ENCODE assay signal across 8 cellular contexts in the genomic region with DNA sequence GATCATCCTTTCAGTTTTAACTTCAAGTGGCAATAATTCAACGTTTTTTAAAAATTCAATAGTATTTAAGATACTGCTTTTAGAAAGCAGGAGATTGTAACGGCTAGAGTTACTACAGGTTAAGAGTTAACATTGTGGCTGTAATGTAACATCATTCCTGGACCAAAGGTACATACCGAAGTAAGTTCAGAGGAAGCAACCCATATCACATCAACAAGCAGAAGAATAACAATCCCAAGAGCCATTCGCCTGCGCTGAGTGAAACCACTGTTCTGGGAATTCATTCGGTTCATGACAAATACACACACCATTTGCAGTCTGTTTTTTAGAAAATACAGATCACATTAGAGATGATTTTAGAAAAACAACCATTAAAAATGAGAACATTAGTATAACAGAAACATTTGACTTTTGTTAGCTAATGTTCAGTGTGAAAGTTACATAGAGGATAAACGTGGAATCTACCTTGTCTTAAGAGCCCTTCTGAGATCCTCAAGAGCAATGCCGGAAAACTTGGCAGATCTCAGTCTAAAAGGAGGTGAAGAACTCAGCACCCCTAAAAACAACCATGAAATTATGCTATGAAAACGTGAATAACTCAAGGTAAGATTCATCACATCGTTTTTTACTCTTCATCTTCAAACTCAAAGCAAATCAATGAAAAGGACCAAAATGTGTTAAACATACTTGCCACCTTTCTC. TPM values are rescaled to one million over a fixed set of nuclear protein-coding genes. Genes with fewer than 3 reads are reported as not detected.
DNase-seq lines count a peak whose midpoint lies in the region; ATAC-seq, FAIRE-seq and TF ChIP-seq lines count a peak whose summit lies in the region.

No MANE protein-coding gene starts in this region.

- TSS peak; percentile 67 for BruUV-seq in GM12878 (replicated peaks; lab: Mats Ljungman, UMichigan)

- no peak for TF ChIP-seq POLR2A in GM12878 (IDR thresholded peaks at IDR 0.05; ENCODE audit: low read depth, low read length)
- TF ChIP-seq POLR2A in upper lobe of left lung (IDR thresholded peaks at IDR 0.05) = no peak

- SMC1A ChIA-PET in GM12878 (lab: Charles Lee; ENCODE audit: uncharacterized antibody, unreplicated experiment) = interaction anchor here (1.0 to 2.6 kb wide), 6 partner anchors 13 to 158 kb away, joined by 3 to 10 read pairs (median 8); no protein-coding TSS in a partner anchor

- peak overlapping the region; percentile 96 for H3K4me3 ChIP-seq in HL-60 (replicated peaks; ENCODE audit: insufficient read depth, low read length)
- peak overlapping the region; percentile 97 for H3K4me3 ChIP-seq in GM12878
- peak overlapping the region; percentile 97 for H3K4me3 ChIP-seq in lower lobe of right lung
- peak overlapping the region in 3 of 4 donors; percentile 60 to 90 (median 77) for H3K4me3 ChIP-seq in upper lobe of left lung

- in situ Hi-C loops in GM12878 (cut with MboI) = loop anchor here (5.0 kb wide), 1 partner anchor 132 kb away; no protein-coding TSS in a partner anchor

- H3K4me1 ChIP-seq in GM12878 (ENCODE audit: control insufficient read depth, insufficient read depth, low read length) (no peaks in the 10 kb centered on the region), lower lobe of right lung (peaks cover 20% of the 10 kb centered on the region), upper lobe of left lung (peaks cover 15 to 30% (median 24%) of the 10 kb centered on the region in 4 donors)

- WGBS in GM12878 (ENCODE audit: insufficient coverage, insufficient replicate concordance, low lambda C conversion rate, missing lambda C conversion rate) = 1% methylated on average over 10 of the region's 10 CpGs
- 25 to 28% methylated on average over 10 of the region's 10 CpGs for WGBS in upper lobe of left lung, 2 donors

- H3K79me2 ChIP-seq in GM12878 (ENCODE audit: control insufficient read depth, insufficient read depth, low read length) = peaks cover 23% of the 10 kb centered on the region

- peak overlapping the region; percentile 3; the same call in 1 of the 2 replicates for H2AFZ ChIP-seq in GM12878 (ENCODE audit: control insufficient read depth, low read depth, low read length)

- TF ChIP-seq RAD21 in GM12878 (IDR thresholded peaks at IDR 0.05; ENCODE audit: insufficient read depth, low read depth, low read length) = no peak

- no peaks in the 10 kb centered on the region for H3K27me3 ChIP-seq in HL-60 (ENCODE audit: insufficient read depth, poor library complexity, severe bottlenecking)
- H3K27me3 ChIP-seq in GM12878 (replicated peaks in 1 of 2; ENCODE audit: control insufficient read depth in 2 of 2, insufficient read depth in 2 of 2, low read length in 1 of 2) = no peaks in the 10 kb centered on the region
- no peaks in the 10 kb centered on the region for H3K27me3 ChIP-seq in lower lobe of right lung (ENCODE audit: low read depth)
- H3K27me3 ChIP-seq in upper lobe of left lung = no peaks in the 10 kb centered on the region

- FAIRE-seq in GM12878 (lab: Jason Lieb, UNC) = no peak
- no peak for FAIRE-seq in HTR-8/SVneo (lab: Jason Lieb, UNC)

- H3K27ac ChIP-seq in HL-60 (replicated peaks) = peak overlapping the region; percentile 84
- H3K27ac ChIP-seq in GM12878 (ENCODE audit: control insufficient read depth, insufficient read depth) = peak overlapping the region; percentile 90
- peak overlapping the region; percentile 94 for H3K27ac ChIP-seq in lower lobe of right lung
- peak overlapping the region; percentile 90 to 96 (median 94) for H3K27ac ChIP-seq in upper lobe of left lung

- no peak for ATAC-seq in GM12878
- ATAC-seq in lower lobe of right lung = no peak
- no peak for ATAC-seq in upper lobe of left lung (ENCODE audit: low FRiP score in 2 of 2)
- no peak for ATAC-seq in GM19463 (IDR thresholded peaks at IDR 0.05; ENCODE audit: unreplicated experiment)

- peak; percentile 18 for DNase-seq in Ammon's horn (ENCODE audit: low spot score)
- DNase-seq in HL-60 (ENCODE audit: low read depth in 1 of 2, low spot score in 1 of 2) = no peak
- no peak for DNase-seq in GM12878 (ENCODE audit: low read depth, low spot score)
- DNase-seq in lower lobe of right lung = no peak
- no peak for DNase-seq in upper lobe of left lung
- DNase-seq in HTR-8/SVneo (ENCODE audit: insufficient read length, low spot score) = no peak
- DNase-seq in GM19240 (ENCODE audit: insufficient read length, low spot score) = no peak

- H3K36me3 ChIP-seq in GM12878 (ENCODE audit: control insufficient read depth in 2 of 2, insufficient read depth in 2 of 2, low read length in 1 of 2) = no peaks in the 10 kb centered on the region; a peak in 1 of 4 replicates
- peaks cover 28% of the 10 kb centered on the region for H3K36me3 ChIP-seq in lower lobe of right lung
- H3K36me3 ChIP-seq in upper lobe of left lung = peaks cover 0 to 17% (median 5%) of the 10 kb centered on the region in 4 donors

- RAD21 ChIA-PET in GM12878 (lab: Charles Lee; ENCODE audit: unreplicated experiment) = interaction anchor here (1.0 to 1.4 kb wide), 5 partner anchors 21 to 141 kb away, joined by 3 to 4 read pairs (median 3); no protein-coding TSS in a partner anchor

- peak overlapping the region; percentile 72 for H3K4me2 ChIP-seq in GM12878 (ENCODE audit: control insufficient read depth, insufficient read depth)

- no peak for TF ChIP-seq CTCF in HL-60 (IDR thresholded peaks at IDR 0.05; ENCODE audit: insufficient read depth, low read length)
- no peak for TF ChIP-seq CTCF in GM12878 (IDR thresholded peaks at IDR 0.05 in 2 of 3, conservative IDR thresholded peaks at IDR 0.05 in 1 of 3; ENCODE audit: control insufficient read depth in 2 of 3, extremely low read depth in 1 of 3, insufficient read depth in 1 of 3, low read depth in 3 of 3, low read length in 3 of 3)
- TF ChIP-seq CTCF in lower lobe of right lung (IDR thresholded peaks at IDR 0.05) = no peak
- TF ChIP-seq CTCF in upper lobe of left lung (IDR thresholded peaks at IDR 0.05) = no peak

- no peaks in the 10 kb centered on the region for H4K20me1 ChIP-seq in GM12878 (ENCODE audit: control insufficient read depth, insufficient read depth)

- intact Hi-C loops in GM12878 (cut with micrococcal nuclease; ENCODE audit: unreplicated experiment) = loop anchor here (5.0 to 10.0 kb wide), 2 partner anchors 107 to 220 kb away; no protein-coding TSS in a partner anchor
- intact Hi-C loops in lower lobe of right lung (cut with DNase I) = no loop called here

- no peak for TF ChIP-seq EP300 in GM12878 (IDR thresholded peaks at IDR 0.05; ENCODE audit: borderline replicate concordance in 1 of 2, control insufficient read depth in 1 of 2, low read depth in 2 of 2, low read length in 2 of 2)
- no peak for TF ChIP-seq EP300 in upper lobe of left lung (IDR thresholded peaks at IDR 0.05)

- H3K9me3 ChIP-seq in GM12878 (replicated peaks; ENCODE audit: control insufficient read depth, insufficient read depth, low read length) (no peaks in the 10 kb centered on the region), lower lobe of right lung (no peaks in the 10 kb centered on the region), upper lobe of left lung (no peaks in the 10 kb centered on the region)

- peak overlapping the region; percentile 83 for H3K9ac ChIP-seq in GM12878 (ENCODE audit: control insufficient read depth, insufficient read depth, low read length)

- POLR2A ChIA-PET in GM12878 (lab: Charles Lee) = interaction anchor here (0.9 to 2.2 kb wide), 4 partner anchors 22 to 132 kb away, joined by 3 to 14 read pairs (median 3); no protein-coding TSS in a partner anchor

- CTCF ChIA-PET in GM12878 (lab: Yijun Ruan, JAX) = interaction anchor here (0.6 to 3.0 kb wide), 3 partner anchors 10 to 181 kb away, joined by 4 to 10 read pairs (median 9); no protein-coding TSS in a partner anchor

TF ChIP-seq in GM12878, 131 proteins besides CTCF, POLR2A, EP300 and RAD21 (continues in another document):
- no peak for TF ChIP-seq DPF2 (IDR thresholded peaks at IDR 0.05)
- no peak for TF ChIP-seq HDGF (IDR thresholded peaks at IDR 0.05)
- no peak for TF ChIP-seq PAX5 (IDR thresholded peaks at IDR 0.05; ENCODE audit: borderline replicate concordance, low read depth, low read length)

RNA-seq across cellular contexts. Expression of a gene that starts 1.3 kb away (rescaled TPM):
- total RNA-seq in GM12878 (2013; cell fraction: nucleolus; rRNA removed) = 243 and 269 TPM in 2 replicates
- total RNA-seq in GM12878 (2014; rRNA removed) (23.0 and 32.3 TPM in 2 replicates), GM12878 (2014; rRNA removed; fragmentation: Illumina TruSeq; extraction: Trizol) (22.0 and 23.4 TPM in 2 replicates), GM12878 (2021) (16.4 and 17.3 TPM in 2 replicates), lower lobe of right lung (70.4 TPM), upper lobe of left lung (100 to 1,000 TPM in 1 of 6 donors, 10 to 100 TPM in 5; 38.8 to 118 (median 65.8) TPM)
- 5.4 TPM for polyA plus RNA-seq in GM12878 (2011; ENCODE audit: low read depth)
- polyA plus RNA-seq in GM12878 (2011; rRNA removed) (31.3 and 47.9 TPM in 2 replicates), GM12878 (2014; fragmentation: Illumina TruSeq; extraction: Trizol) (15.4 and 24.9 TPM in 2 replicates), GM12878 (2014; fragmentation: Nextera tagmentation; extraction: Ambion mirVana) (1 to 10 TPM; 1.8 to 5.0 TPM), GM12878 (2014; rRNA removed) (10.9 and 15.8 TPM in 2 replicates), GM12878 (2016; fragmentation: Nextera tagmentation; extraction: Ambion mirVana) (10 to 100 TPM; 15.2 to 18.0 TPM)
- polyA plus RNA-seq in GM12878 (2011; cell fraction: cytosol; rRNA removed) = 11.7 and 13.2 TPM in 2 replicates
- 27.2 and 34.7 TPM in 2 replicates for polyA plus RNA-seq in GM12878 (2011; cell fraction: nucleus; rRNA removed)
- 7.7 and 11.9 TPM in 2 replicates for polyA plus RNA-seq in GM12878 (2012)
- polyA minus RNA-seq in GM12878 (2011; rRNA and poly(A)+ RNA removed) = 36.4 and 42.6 TPM in 2 replicates
- polyA minus RNA-seq in GM12878 (2011; cell fraction: cytosol; rRNA and poly(A)+ RNA removed) = 14.2 and 16.1 TPM in 2 replicates
- polyA minus RNA-seq in GM12878 (2011; cell fraction: nucleus; rRNA and poly(A)+ RNA removed) = 47.0 and 62.1 TPM in 2 replicates
